ENCODE assay signal across 8 cellular contexts in genomic region chr5:128905225-128906110, GRCh38. TPM values are rescaled to one million over a fixed set of nuclear protein-coding genes. Genes with fewer than 3 reads are reported as not detected.
DNase-seq lines count a peak whose midpoint lies in the region; ATAC-seq and TF ChIP-seq lines count a peak whose summit lies in the region.

No MANE protein-coding gene starts in this region.

- H3K36me3 ChIP-seq in upper lobe of right lung: no peaks in the 10 kb centered on the region

- TF ChIP-seq CTCF in GM12865 (IDR thresholded peaks at IDR 0.05; ENCODE audit: insufficient read depth, low read depth, low read length, missing control alignments) (peak; percentile 67), upper lobe of right lung (IDR thresholded peaks at IDR 0.05) (peak; percentile 84)

- no peak overlapping the region for H3K4me3 ChIP-seq in GM12865 (ENCODE audit: low read depth, low read length)
- H3K4me3 ChIP-seq in upper lobe of right lung: no peak overlapping the region

- peak; percentile 53 for DNase-seq in AG08395 (ENCODE audit: low spot score)
- peak; percentile 65 for DNase-seq in GM12865 (ENCODE audit: low read depth)
- peak; percentile 50 for DNase-seq in HEK293T (ENCODE audit: extremely low spot score)
- DNase-seq in LoVo (ENCODE audit: low spot score): peak; percentile 75
- DNase-seq in SW480 (ENCODE audit: low spot score): peak; percentile 68
- DNase-seq in effector CD8-positive, alpha-beta T cell (lab: John Stamatoyannopoulos, UW): peak; percentile 2
- peak; percentile 89 for DNase-seq in medulla oblongata (ENCODE audit: extremely low spot score)
- DNase-seq in upper lobe of right lung: no peak

- CTCF ChIA-PET in HEK293T (lab: Yijun Ruan, JAX): interaction anchor here (0.8 to 1.1 kb wide), 3 partner anchors 9 to 193 kb away, joined by 3 to 4 read pairs (median 3); no protein-coding TSS in a partner anchor

- H3K4me1 ChIP-seq in upper lobe of right lung: no peaks in the 10 kb centered on the region

- no peak overlapping the region for H3K27ac ChIP-seq in upper lobe of right lung

- POLR2A ChIA-PET in HEK293T (lab: Yijun Ruan, JAX): interaction anchor here (0.6 kb wide), 1 partner anchor 17 kb away, joined by 3 read pairs; no protein-coding TSS in a partner anchor

- intact Hi-C loops in upper lobe of right lung (cut with DNase I): no loop called here

- H3K27me3 ChIP-seq in upper lobe of right lung: no peaks in the 10 kb centered on the region

- H3K9me3 ChIP-seq in upper lobe of right lung: no peaks in the 10 kb centered on the region

- peak; percentile 90 for ATAC-seq in upper lobe of right lung

TF ChIP-seq in HEK293T, 16 proteins besides CTCF, POLR2A, EP300 and RAD21:
- TF ChIP-seq FOXM1 (IDR thresholded peaks at IDR 0.05; ENCODE audit: borderline replicate concordance) (no peak), FOXA1 (IDR thresholded peaks at IDR 0.05) (no peak), HDGF (IDR thresholded peaks at IDR 0.05; ENCODE audit: borderline replicate concordance) (no peak), NFRKB (IDR thresholded peaks at IDR 0.05) (no peak), BHLHE40 (IDR thresholded peaks at IDR 0.05; ENCODE audit: borderline replicate concordance) (no peak), L3MBTL2 (conservative IDR thresholded peaks at IDR 0.05) (no peak), ZNF384 (IDR thresholded peaks at IDR 0.05) (no peak), TARDBP (IDR thresholded peaks at IDR 0.05) (no peak)

RNA-seq across cellular contexts. Expression of gene SLC27A6, which starts 59.8 kb away (rescaled TPM):
- total RNA-seq in upper lobe of right lung: not detected
